8 cellular contexts compared by ENCODE assay signal in the genomic region with DNA sequence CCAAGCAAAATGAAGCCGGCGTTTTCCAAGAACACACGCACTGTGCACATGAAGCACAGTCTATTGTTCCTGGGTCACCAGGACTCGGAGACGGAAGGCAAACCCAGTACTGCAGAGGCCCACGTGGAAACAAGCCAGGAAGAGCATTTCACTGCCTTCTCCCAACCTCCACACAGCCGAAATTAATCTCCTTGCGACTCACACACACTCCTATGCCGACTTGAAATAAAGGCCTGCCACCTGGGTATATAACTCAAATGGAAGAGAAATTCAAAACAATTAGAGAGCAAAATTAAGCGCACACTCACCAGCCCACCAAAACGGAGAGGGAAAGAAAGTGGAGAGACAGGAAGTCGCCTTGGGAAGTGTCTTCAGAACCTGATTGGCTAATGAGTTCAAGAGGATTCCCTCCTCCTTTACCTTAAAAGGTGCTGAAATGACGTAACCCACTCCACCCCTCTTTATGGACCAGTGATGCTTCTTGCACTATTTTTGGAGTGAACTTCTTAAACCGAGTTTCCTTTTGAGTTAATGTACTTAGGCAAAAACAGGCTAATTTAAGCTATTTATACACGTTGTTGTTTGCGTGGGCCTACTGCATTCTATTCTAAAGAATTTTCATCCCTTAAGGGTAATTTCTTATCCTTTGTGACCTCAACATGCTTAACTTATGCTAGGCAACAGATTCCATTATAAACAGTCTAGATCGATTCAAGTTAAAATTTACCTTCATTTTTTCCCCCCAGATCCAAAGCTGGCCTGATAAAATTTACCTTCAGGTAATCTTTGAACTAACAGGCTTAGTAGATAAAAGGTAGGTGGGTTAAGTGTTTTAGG. TPM values are rescaled to one million over a fixed set of nuclear protein-coding genes. Genes with fewer than 3 reads are reported as not detected.
A peak's percentile ranks its signal among the peaks of the same experiment; 100 is the strongest.
DNase-seq lines count a peak whose midpoint lies in the region; ATAC-seq, FAIRE-seq and TF ChIP-seq lines count a peak whose summit lies in the region.

A gene with protein sequence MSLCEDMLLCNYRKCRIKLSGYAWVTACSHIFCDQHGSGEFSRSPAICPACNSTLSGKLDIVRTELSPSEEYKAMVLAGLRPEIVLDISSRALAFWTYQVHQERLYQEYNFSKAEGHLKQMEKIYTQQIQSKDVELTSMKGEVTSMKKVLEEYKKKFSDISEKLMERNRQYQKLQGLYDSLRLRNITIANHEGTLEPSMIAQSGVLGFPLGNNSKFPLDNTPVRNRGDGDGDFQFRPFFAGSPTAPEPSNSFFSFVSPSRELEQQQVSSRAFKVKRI (minus strand): TSS at position 334 of the 837 bp plus-strand sequence. CDS start 16,756 bp downstream, outside the sequence.

- H3K9me3 ChIP-seq in BLaER1: no peaks in the 10 kb centered on the region
- H3K9me3 ChIP-seq in WERI-Rb-1 (ENCODE audit: severe bottlenecking): no peaks in the 10 kb centered on the region
- no peaks in the 10 kb centered on the region for H3K9me3 ChIP-seq in keratinocyte (ENCODE audit: control insufficient read depth, low read depth, low read length)

- H3K9ac ChIP-seq in BLaER1: peak within 1 kb of the TSS; percentile 87
- peak within 1 kb of the TSS; percentile 87 for H3K9ac ChIP-seq in keratinocyte (ENCODE audit: control insufficient read depth, extremely low read depth, insufficient read depth, low read length)

- H4K20me1 ChIP-seq in BLaER1 (peaks cover 33% of the 10 kb centered on the region), keratinocyte (ENCODE audit: control insufficient read depth, extremely low read depth, insufficient read depth, low read length) (no peaks in the 10 kb centered on the region)

- peak within 1 kb of the TSS; percentile 74 for H3K4me3 ChIP-seq in BLaER1
- H3K4me3 ChIP-seq in WERI-Rb-1 (ENCODE audit: low read depth, low read length): peak within 1 kb of the TSS; percentile 71
- H3K4me3 ChIP-seq in keratinocyte (ENCODE audit: control insufficient read depth in 2 of 3, extremely low read depth in 1 of 3, insufficient read depth in 2 of 3, low read depth in 1 of 3, low read length in 3 of 3): peak within 1 kb of the TSS; percentile 59 to 84 (median 73)

- peak; percentile 85 for FAIRE-seq in keratinocyte (lab: Jason Lieb, UNC)

- no peaks in the 10 kb centered on the region for H3K9me1 ChIP-seq in keratinocyte (ENCODE audit: control insufficient read depth, extremely low read depth, insufficient read depth, low read length)

- H3K27ac ChIP-seq in BLaER1 (peak within 1 kb of the TSS; percentile 75), WERI-Rb-1 (peak within 1 kb of the TSS; percentile 81), cingulate gyrus (ENCODE audit: low read depth, low read length) (peak within 1 kb of the TSS; percentile 66), keratinocyte (ENCODE audit: control insufficient read depth, insufficient read depth, low read length) (peak within 1 kb of the TSS; percentile 67)

- H3K36me3 ChIP-seq in BLaER1 (peaks cover 13% of the 10 kb centered on the region), WERI-Rb-1 (peaks cover 5% of the 10 kb centered on the region), keratinocyte (ENCODE audit: control insufficient read depth in 2 of 2, extremely low read depth in 1 of 2, insufficient read depth in 2 of 2, low read length in 2 of 2) (peaks cover 5 to 7% of the 10 kb centered on the region in 2 experiments)

- DNase-seq in NCI-H2196 treated with DMSO at 0.1 percent for 48 hours (lab: John Stamatoyannopoulos, UW; ENCODE audit: unreplicated experiment): peak; percentile 86
- DNase-seq in WERI-Rb-1: peak; percentile 51
- peak; percentile 66 for DNase-seq in keratinocyte (ENCODE audit: low read depth, low spot score)
- DNase-seq in stimulated activated CD4-positive, alpha-beta T cell treated with anti-CD3 and anti-CD28 coated beads, Interleukin-12 subunit alpha, Interleukin-12 subunit beta, amount 100 ng/mL, for 4 hours: peak; percentile 12

- H3K27me3 ChIP-seq in BLaER1: no peaks in the 10 kb centered on the region
- no peaks in the 10 kb centered on the region for H3K27me3 ChIP-seq in WERI-Rb-1 (ENCODE audit: insufficient read depth, low read depth, severe bottlenecking)
- no peaks in the 10 kb centered on the region for H3K27me3 ChIP-seq in keratinocyte (ENCODE audit: control insufficient read depth, extremely low read depth, insufficient read depth, low read length)

- H3K79me2 ChIP-seq in keratinocyte (ENCODE audit: control insufficient read depth, insufficient read depth, low read length): peaks cover 46% of the 10 kb centered on the region

- peak; percentile 99 for ATAC-seq in GM19023 (IDR thresholded peaks at IDR 0.05; ENCODE audit: unreplicated experiment)
- peak; percentile 99 for ATAC-seq in HG03175 (IDR thresholded peaks at IDR 0.05; ENCODE audit: unreplicated experiment)

- peak within 1 kb of the TSS; percentile 92 for H2AFZ ChIP-seq in keratinocyte (ENCODE audit: control insufficient read depth, low read length)

- H3K4me1 ChIP-seq in BLaER1 (peaks cover 47% of the 10 kb centered on the region), keratinocyte (ENCODE audit: control insufficient read depth, extremely low read depth, insufficient read depth, low read length) (peaks cover 15% of the 10 kb centered on the region)

- TF ChIP-seq CTCF in WERI-Rb-1 (IDR thresholded peaks at IDR 0.05; ENCODE audit: low read depth, low read length): no peak
- no peak for TF ChIP-seq CTCF in keratinocyte (optimal IDR thresholded peaks at IDR 0.05 in 1 of 3, IDR thresholded peaks at IDR 0.05 in 1 of 3, conservative IDR thresholded peaks at IDR 0.05 in 1 of 3; ENCODE audit: extremely low read depth in 1 of 3, insufficient read depth in 2 of 3, low read length in 3 of 3)

- dilution Hi-C loops in keratinocyte (cut with MboI; ENCODE audit: extremely low pct_ligation_motif_present, low sequenced_read_pairs): no loop called here

- H3K4me2 ChIP-seq in BLaER1: peak within 1 kb of the TSS; percentile 73
- peak within 1 kb of the TSS; percentile 91 for H3K4me2 ChIP-seq in keratinocyte (ENCODE audit: control insufficient read depth, extremely low read depth, insufficient read depth, low read depth, low read length)

RNA-seq across cellular contexts. Expression of the gene that starts here (rescaled TPM):
- 49.0 to 65.8 TPM (median 49.4 TPM) in 3 replicates for polyA plus RNA-seq in keratinocyte
- polyA plus RNA-seq in keratinocyte (2011; ENCODE audit: low read depth): 60.2 TPM
- 42.8 and 68.7 TPM in 2 replicates for polyA plus RNA-seq in keratinocyte (2011; cell fraction: cytosol; rRNA removed)
- 33.9 and 41.6 TPM in 2 replicates for polyA plus RNA-seq in keratinocyte (2011; cell fraction: nucleus; rRNA removed)
- 35.8 and 50.9 TPM in 2 replicates for polyA plus RNA-seq in keratinocyte (2012; ENCODE audit: low replicate concordance)
- 12.6 to 37.8 TPM (median 25.6 TPM) in 3 replicates for polyA minus RNA-seq in keratinocyte
- 19.4 TPM for polyA minus RNA-seq in keratinocyte (2011; cell fraction: cytosol; rRNA and poly(A)+ RNA removed)
- polyA minus RNA-seq in keratinocyte (2011; cell fraction: nucleus; rRNA and poly(A)+ RNA removed): 12.9 and 21.6 TPM in 2 replicates

Comparison
In these comparisons a context has a peak if more than half of its experiments do, and no peak if none do; other contexts are left out.
1. Peak in every context shown above with its lines: DNase-seq, ATAC-seq, H3K4me3 ChIP-seq and H3K27ac ChIP-seq.
2. DNase-seq: peak in every context shown above with its lines; median percentile 86 in NCI-H2196 treated with DMSO at 0.1 percent for 48 hours; 66 in keratinocyte; 51 in WERI-Rb-1; 12 in stimulated activated CD4-positive, alpha-beta T cell treated with anti-CD3 and anti-CD28 coated beads, Interleukin-12 subunit alpha, Interleukin-12 subunit beta, amount 100 ng/mL, for 4 hours.